ENCODE assay signal across 9 cellular contexts in the genomic region with DNA sequence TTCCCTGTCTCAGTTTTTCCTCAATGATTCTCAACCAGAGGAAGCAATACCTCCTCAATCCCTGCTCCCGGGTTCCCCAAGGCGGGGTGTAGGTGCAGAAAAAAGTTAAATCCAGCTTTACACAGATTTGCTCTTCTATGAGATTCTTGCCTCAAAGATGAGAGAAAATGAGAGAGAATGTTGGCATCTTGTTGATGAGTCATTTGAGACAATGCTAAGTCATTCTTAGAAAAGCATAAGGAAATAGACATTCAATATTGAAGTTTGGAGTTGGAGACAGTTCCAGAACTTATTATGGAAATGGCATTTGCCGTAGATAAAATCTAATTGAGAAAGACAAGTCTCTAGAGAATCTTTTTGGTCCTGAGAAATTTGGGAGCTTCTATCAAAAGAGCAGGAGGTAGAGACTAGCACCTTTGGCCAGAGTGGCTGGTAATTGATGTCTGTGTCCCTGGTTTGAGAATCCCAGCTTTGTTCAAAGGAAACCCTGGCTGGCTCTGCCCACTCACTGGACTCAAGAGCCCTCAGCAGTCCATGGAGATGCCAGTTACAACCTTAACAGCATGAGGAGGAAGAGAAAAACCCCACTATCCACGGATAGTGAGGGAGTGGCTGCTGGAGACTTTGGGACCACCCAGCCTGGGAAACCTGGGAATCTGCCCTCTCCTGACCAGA.
DNase-seq lines count a peak whose midpoint lies in the region; ATAC-seq, FAIRE-seq and TF ChIP-seq lines count a peak whose summit lies in the region.
"Had no signal": no experiment of that assay in that cellular context is flagged by ENCODE, and none has a peak within 500 bp of the region (broad histone marks: within the 10 kb centered on the region; RNA-seq: fewer than 3 reads in every experiment).

No MANE protein-coding gene starts in this region.

- H3K27ac ChIP-seq in IMR-90 (ENCODE audit: insufficient read depth, low read length) (peak overlapping the region; percentile 64; the same call in 1 of the 2 replicates), mesodermal cell (ENCODE audit: low read depth, low read length, severe bottlenecking) (peak overlapping the region; percentile 88)

- intact Hi-C loops in IMR-90 (cut with micrococcal nuclease) (loop anchor here (2.0 kb wide), 2 partner anchors 58 to 78 kb away; no protein-coding TSS in a partner anchor), left ventricle myocardium superior (cut with micrococcal nuclease) (no loop called here)

- H2BK120ac ChIP-seq in IMR-90 (ENCODE audit: low read depth, low read length): peak overlapping the region; percentile 72

- peak overlapping the region; percentile 66 for H2AFZ ChIP-seq in IMR-90 (replicated peaks; ENCODE audit: low read length, poor library complexity)

- POLR2A ChIA-PET in IMR-90 (lab: Charles Lee; ENCODE audit: unreplicated experiment): no interaction called here

- peak overlapping the region; percentile 70 for H2AK9ac ChIP-seq in IMR-90 (replicated peaks; ENCODE audit: low read depth, low read length, poor library complexity)

- no peak for TF ChIP-seq CTCF in IMR-90 (conservative IDR thresholded peaks at IDR 0.05; ENCODE audit: low read depth, low read length)
- no peak for TF ChIP-seq CTCF in bronchial epithelial cell (IDR thresholded peaks at IDR 0.05; ENCODE audit: insufficient read depth, low read length, severe bottlenecking)

- no peaks in the 10 kb centered on the region for H3K9me3 Mint-ChIP-seq in stimulated activated naive B cell treated with anti-CD40 and anti-IgM and Interleukin-4, amounts not matched to agents 10 μg/mL and 1 μg/mL and 100 μg/mL, for 72 hours

- peak overlapping the region; percentile 48; the same call in 1 of the 2 replicates for H3K23ac ChIP-seq in IMR-90 (ENCODE audit: low read depth, low read length)

- peak overlapping the region; percentile 68 to 83 for H4K8ac ChIP-seq in IMR-90 (ENCODE audit: low read depth in 2 of 2, low read length in 2 of 2)

- peak overlapping the region; percentile 66 for H4K5ac ChIP-seq in IMR-90 (ENCODE audit: low read depth, low read length)

- H3K27me3 Mint-ChIP-seq in stimulated activated naive B cell treated with anti-CD40 and anti-IgM and Interleukin-4, amounts not matched to agents 10 μg/mL and 1 μg/mL and 100 μg/mL, for 72 hours: peaks cover 16 to 30% of the 10 kb centered on the region in 2 donors

- peak overlapping the region; percentile 48 for H2BK5ac ChIP-seq in IMR-90 (ENCODE audit: low read depth, low read length, poor library complexity, severe bottlenecking)

- H4K91ac ChIP-seq in IMR-90 (ENCODE audit: insufficient read depth, low read depth, low read length): peak overlapping the region; percentile 81

- peak overlapping the region; percentile 76 for H3K4ac ChIP-seq in IMR-90 (ENCODE audit: low read depth, low read length)

- CTCF ChIA-PET in IMR-90 (lab: Yijun Ruan, JAX): no interaction called here

- peak; percentile 48 for DNase-seq in AG08395 (ENCODE audit: low spot score)
- peak; percentile 55 for DNase-seq in IMR-90
- DNase-seq in bronchial epithelial cell (ENCODE audit: low read depth): peak; percentile 68
- DNase-seq in left ventricle myocardium superior: no peak
- no peak for DNase-seq in stimulated activated naive B cell treated with anti-CD40 and anti-IgM and Interleukin-4, amounts not matched to agents 10 μg/mL and 1 μg/mL and 100 μg/mL, for 72 hours
- DNase-seq: NCI-H524 had no signal

- dilution Hi-C loops in IMR-90 (cut with HindIII; ENCODE audit: low sequenced_read_pairs, unreplicated experiment): no loop called here

- no peaks in the 10 kb centered on the region for H3K27me3 ChIP-seq in IMR-90 (ENCODE audit: control insufficient read depth, insufficient read depth, low read length)
- H3K27me3 ChIP-seq in bronchial epithelial cell (ENCODE audit: control insufficient read depth, insufficient read depth, low read length): no peaks in the 10 kb centered on the region

- FAIRE-seq in bronchial epithelial cell (lab: Jason Lieb, UNC): no peak

- in situ Hi-C loops in IMR-90 (cut with MboI; ENCODE audit: low sequenced_read_pairs): no loop called here

- H3K36me3 Mint-ChIP-seq in stimulated activated naive B cell treated with anti-CD40 and anti-IgM and Interleukin-4, amounts not matched to agents 10 μg/mL and 1 μg/mL and 100 μg/mL, for 72 hours: no peaks in the 10 kb centered on the region

- H3K27ac Mint-ChIP-seq in stimulated activated naive B cell treated with anti-CD40 and anti-IgM and Interleukin-4, amounts not matched to agents 10 μg/mL and 1 μg/mL and 100 μg/mL, for 72 hours: no peak overlapping the region

- H3K4me1 Mint-ChIP-seq in stimulated activated naive B cell treated with anti-CD40 and anti-IgM and Interleukin-4, amounts not matched to agents 10 μg/mL and 1 μg/mL and 100 μg/mL, for 72 hours: no peaks in the 10 kb centered on the region

- peak overlapping the region; percentile 49; the same call in 1 of the 2 replicates for H3K14ac ChIP-seq in IMR-90 (replicated peaks; ENCODE audit: low read depth, low read length)

- H3K36me3 ChIP-seq in IMR-90 (ENCODE audit: control insufficient read depth, insufficient read depth, low read length) (no peaks in the 10 kb centered on the region), bronchial epithelial cell (ENCODE audit: control insufficient read depth, insufficient read depth, low read length) (no peaks in the 10 kb centered on the region), mesodermal cell (ENCODE audit: control insufficient read depth, insufficient read depth, low read length) (no peaks in the 10 kb centered on the region)

- peak overlapping the region; percentile 75 for H2AK5ac ChIP-seq in IMR-90 (ENCODE audit: low read depth, low read length)

- H3K4me1 ChIP-seq in IMR-90 (ENCODE audit: control insufficient read depth, insufficient read depth, low read length) (peaks cover 9% of the 10 kb centered on the region), mesodermal cell (ENCODE audit: control insufficient read depth, insufficient read depth, low read length, poor library complexity, severe bottlenecking) (peaks cover 30% of the 10 kb centered on the region)

- H3K9ac ChIP-seq in IMR-90 (ENCODE audit: low read depth, low read length): no peak overlapping the region

- peak overlapping the region; percentile 79; the same call in 2 of the 3 replicates for H2BK15ac ChIP-seq in IMR-90 (ENCODE audit: low read depth, low read length)

- H3K9me3 ChIP-seq in IMR-90 (ENCODE audit: control insufficient read depth, insufficient read depth, low read length): peaks cover 10% of the 10 kb centered on the region
- H3K9me3 ChIP-seq in mesodermal cell (ENCODE audit: control insufficient read depth, low read length): peaks cover 18% of the 10 kb centered on the region

- H3K56ac ChIP-seq in IMR-90 (ENCODE audit: extremely low read depth, insufficient read depth, low read length): no peak overlapping the region

- H3K18ac ChIP-seq in IMR-90 (ENCODE audit: low read depth, low read length): peak overlapping the region; percentile 86

- peak overlapping the region; percentile 70 for H2BK20ac ChIP-seq in IMR-90 (ENCODE audit: low read depth, low read length)

- no peak for TF ChIP-seq RAD21 in IMR-90 (IDR thresholded peaks at IDR 0.05; ENCODE audit: low read length)

- H3K4me2 ChIP-seq in IMR-90 (ENCODE audit: low read depth, low read length): no peak overlapping the region

- 80% methylated on average over 1 of the region's 4 CpGs; no CpG with 5 or more reads in 1 of the 2 experiments for WGBS in IMR-90 (ENCODE audit: extremely low coverage in 2 of 2, insufficient read length in 1 of 2), 2 experiments
- WGBS in mesodermal cell (ENCODE audit: insufficient coverage in 2 of 2), 2 experiments: 96 to 100% methylated on average over 1 to 2 of the region's 4 CpGs

- H3K79me1 ChIP-seq in IMR-90 (ENCODE audit: low read depth in 1 of 2, low read length in 2 of 2): no peaks in the 10 kb centered on the region

- TF ChIP-seq POLR2A in IMR-90 (IDR thresholded peaks at IDR 0.05; ENCODE audit: low read depth, low read length): no peak

- H3K4me3 Mint-ChIP-seq in stimulated activated naive B cell treated with anti-CD40 and anti-IgM and Interleukin-4, amounts not matched to agents 10 μg/mL and 1 μg/mL and 100 μg/mL, for 72 hours: no peak overlapping the region

- no peaks in the 10 kb centered on the region for H4K20me1 ChIP-seq in IMR-90 (ENCODE audit: insufficient read depth, low read length)

- H3K9me1 ChIP-seq in IMR-90 (ENCODE audit: insufficient read depth, low read length): 0 out of 2 replicates have a peak, but pooled peaks cover 7% of the 10 kb centered on the region

- ATAC-seq in IMR-90 (ENCODE audit: low read depth) (0 out of 2 replicates have a peak, but pooled peaks have one; percentile 4), left ventricle myocardium superior (no peak), HG02981 (IDR thresholded peaks at IDR 0.05; ENCODE audit: unreplicated experiment) (no peak), HG03439 (IDR thresholded peaks at IDR 0.05; ENCODE audit: unreplicated experiment) (no peak)
- ATAC-seq in stimulated activated naive B cell treated with anti-CD40 and anti-IgM and Interleukin-4, amounts not matched to agents 10 μg/mL and 1 μg/mL and 100 μg/mL, for 72 hours (replicated peaks): no peak

- H3K4me3 ChIP-seq in IMR-90 (ENCODE audit: insufficient read depth, low read depth, low read length) (no peak overlapping the region), bronchial epithelial cell (ENCODE audit: low read depth, low read length) (no peak overlapping the region), mesodermal cell (ENCODE audit: extremely low read depth, insufficient read depth, low read length, poor library complexity, severe bottlenecking) (no peak overlapping the region)

- no TSS peak for BruUV-seq in IMR-90 (replicated peaks; lab: Mats Ljungman, UMichigan)

TF ChIP-seq in IMR-90, 13 proteins besides CTCF, POLR2A, EP300 and RAD21:
- TF ChIP-seq, protein P1, sequence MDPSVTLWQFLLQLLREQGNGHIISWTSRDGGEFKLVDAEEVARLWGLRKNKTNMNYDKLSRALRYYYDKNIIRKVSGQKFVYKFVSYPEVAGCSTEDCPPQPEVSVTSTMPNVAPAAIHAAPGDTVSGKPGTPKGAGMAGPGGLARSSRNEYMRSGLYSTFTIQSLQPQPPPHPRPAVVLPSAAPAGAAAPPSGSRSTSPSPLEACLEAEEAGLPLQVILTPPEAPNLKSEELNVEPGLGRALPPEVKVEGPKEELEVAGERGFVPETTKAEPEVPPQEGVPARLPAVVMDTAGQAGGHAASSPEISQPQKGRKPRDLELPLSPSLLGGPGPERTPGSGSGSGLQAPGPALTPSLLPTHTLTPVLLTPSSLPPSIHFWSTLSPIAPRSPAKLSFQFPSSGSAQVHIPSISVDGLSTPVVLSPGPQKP (IDR thresholded peaks at IDR 0.05; ENCODE audit: borderline replicate concordance, low read depth, low read length): no peak
- TF ChIP-seq RFX5 (IDR thresholded peaks at IDR 0.05; ENCODE audit: low read depth, low read length) (no peak), MAFK (IDR thresholded peaks at IDR 0.05; ENCODE audit: low read depth, low read length) (peak; percentile 22; the same call in 1 of the 2 replicates), FOS (IDR thresholded peaks at IDR 0.05; ENCODE audit: low read depth, low read length) (peak; percentile 41; the same call in 1 of the 2 replicates), NFE2L2 (IDR thresholded peaks at IDR 0.05; ENCODE audit: low read depth, low read length) (peak; percentile 76; the same call in 1 of the 2 replicates), MXI1 (IDR thresholded peaks at IDR 0.05; ENCODE audit: borderline replicate concordance, low read depth, low read length) (no peak)

Comparison
In these comparisons a context has a peak if more than half of its experiments do, and no peak if none do; other contexts are left out.
1. DNase-seq: peak in AG08395 (single experiment), IMR-90 (single experiment) and bronchial epithelial cell (single experiment); none in left ventricle myocardium superior (single experiment) and stimulated activated naive B cell treated with anti-CD40 and anti-IgM and Interleukin-4, amounts not matched to agents 10 μg/mL and 1 μg/mL and 100 μg/mL, for 72 hours (single experiment).